Comparison of ENCODE assay signal across 26 cellular contexts in genomic region chr5:81021951-81022687, GRCh38.
DNase-seq lines count a peak whose midpoint lies in the region; ATAC-seq, FAIRE-seq and TF ChIP-seq lines count a peak whose summit lies in the region.
"Had no signal": no experiment of that assay in that cellular context is flagged by ENCODE, and none has a peak within 500 bp of the region (broad histone marks: within the 10 kb centered on the region; RNA-seq: fewer than 3 reads in every experiment).

No MANE protein-coding gene starts in this region.

- peak; percentile 55 for FAIRE-seq in bronchial epithelial cell (lab: Jason Lieb, UNC)
- FAIRE-seq: colon had no signal

- H3K36me3 Mint-ChIP-seq in activated naive CD4-positive, alpha-beta T cell treated with anti-CD3 and anti-CD28 coated beads, Interleukin-2, amount 50 U/mL, for 24 hours = peaks cover 2% of the 10 kb centered on the region
- H3K36me3 Mint-ChIP-seq in activated naive CD4-positive, alpha-beta T cell treated with anti-CD3 and anti-CD28 coated beads, Interleukin-2, amount 50 U/mL, for 72 hours = peaks cover 0 to 5% of the 10 kb centered on the region in 2 donors
- H3K36me3 Mint-ChIP-seq in CD8-positive, alpha-beta memory T cell = peaks cover 0 to 4% (median 1%) of the 10 kb centered on the region in 3 donors
- H3K36me3 Mint-ChIP-seq: naive B cell had no signal

- no peaks in the 10 kb centered on the region for H3K27me3 ChIP-seq in CD8-positive, alpha-beta memory T cell (ENCODE audit: insufficient read depth, low read length, poor library complexity, severe bottlenecking)
- H3K27me3 ChIP-seq in bronchial epithelial cell (ENCODE audit: control insufficient read depth, insufficient read depth, low read length) (peaks cover under 1% of the 10 kb centered on the region), trophoblast cell (ENCODE audit: insufficient read depth, low read length) (no peaks in the 10 kb centered on the region)
- H3K27me3 ChIP-seq: SJCRH30, suprapubic skin had no signal

- no peaks in the 10 kb centered on the region for H3K9me3 Mint-ChIP-seq in activated naive CD4-positive, alpha-beta T cell treated with anti-CD3 and anti-CD28 coated beads, Interleukin-2, amount 50 U/mL, for 24 hours
- peaks cover 0 to 4% of the 10 kb centered on the region in 2 donors for H3K9me3 Mint-ChIP-seq in activated naive CD4-positive, alpha-beta T cell treated with anti-CD3 and anti-CD28 coated beads, Interleukin-2, amount 50 U/mL, for 72 hours
- H3K9me3 Mint-ChIP-seq in CD8-positive, alpha-beta memory T cell = no peaks in the 10 kb centered on the region
- H3K9me3 Mint-ChIP-seq: activated naive CD4-positive, alpha-beta T cell treated with anti-CD3 and anti-CD28 coated beads for 36 hours; naive B cell had no signal

- peak overlapping the region; percentile 65 for H2AK5ac ChIP-seq in trophoblast cell (ENCODE audit: low read length)

- peak overlapping the region; percentile 17 for H3K4me3 Mint-ChIP-seq in activated naive CD4-positive, alpha-beta T cell treated with anti-CD3 and anti-CD28 coated beads, Interleukin-2, amount 50 U/mL, for 24 hours
- peak overlapping the region in 4 of 7 donors; percentile 8 to 62 (median 30) for H3K4me3 Mint-ChIP-seq in CD8-positive, alpha-beta memory T cell
- H3K4me3 Mint-ChIP-seq: activated naive CD4-positive, alpha-beta T cell treated with anti-CD3 and anti-CD28 coated beads for 36 hours had no signal

- TF ChIP-seq POLR2A in erythroblast (IDR thresholded peaks at IDR 0.05; ENCODE audit: low read length) = no peak

- WGBS in trophoblast cell (ENCODE audit: extremely low coverage, insufficient coverage, insufficient read length) = no CpG with 5 or more reads among the region's 10 CpGs

- H3K9ac ChIP-seq in trophoblast cell (ENCODE audit: low read length) = no peak overlapping the region

- H4K12ac ChIP-seq in trophoblast cell (ENCODE audit: low read depth, low read length) = no peak overlapping the region

- no peak overlapping the region for H2AFZ ChIP-seq in trophoblast cell (ENCODE audit: insufficient read depth, low read length, poor library complexity)

- H3K27ac Mint-ChIP-seq in activated naive CD4-positive, alpha-beta T cell treated with anti-CD3 and anti-CD28 coated beads, Interleukin-2, amount 50 U/mL, for 24 hours = peak overlapping the region; percentile 80
- H3K27ac Mint-ChIP-seq in activated naive CD4-positive, alpha-beta T cell treated with anti-CD3 and anti-CD28 coated beads, Interleukin-2, amount 50 U/mL, for 72 hours = no peak overlapping the region
- H3K27ac Mint-ChIP-seq in CD8-positive, alpha-beta memory T cell = peak overlapping the region in 7 of 8 donors; percentile 7 to 69 (median 28)
- H3K27ac Mint-ChIP-seq: activated naive CD4-positive, alpha-beta T cell treated with anti-CD3 and anti-CD28 coated beads for 36 hours; naive B cell had no signal

- H2BK12ac ChIP-seq in trophoblast cell (ENCODE audit: low read length) = peak overlapping the region; percentile 97

- ATAC-seq in activated naive CD4-positive, alpha-beta T cell treated with anti-CD3 and anti-CD28 coated beads, Interleukin-2, amount 50 U/mL, for 72 hours = no peak
- ATAC-seq: Panc1, sciatic nerve had no signal

- H3K27me3 Mint-ChIP-seq in activated naive CD4-positive, alpha-beta T cell treated with anti-CD3 and anti-CD28 coated beads, Interleukin-2, amount 50 U/mL, for 24 hours = no peaks in the 10 kb centered on the region
- H3K27me3 Mint-ChIP-seq in CD8-positive, alpha-beta memory T cell = peaks cover 0 to 4% of the 10 kb centered on the region in 2 donors

- CTCF ChIA-PET in CD8-positive, alpha-beta memory T cell (lab: Charles Lee) = no interaction called here

- H3K23ac ChIP-seq in trophoblast cell (ENCODE audit: low read length) = no peak overlapping the region

- H3K14ac ChIP-seq in trophoblast cell (ENCODE audit: low read length) = peak overlapping the region; percentile 93

- DNase-seq in activated naive CD4-positive, alpha-beta T cell treated with anti-CD3 and anti-CD28 coated beads, Interleukin-2, amount 50 U/mL, for 72 hours (ENCODE audit: low spot score in 2 of 2) = no peak
- no peak for DNase-seq in CD8-positive, alpha-beta memory T cell
- DNase-seq in bronchial epithelial cell (ENCODE audit: low read depth) = no peak
- DNase-seq in trophoblast cell = peak; percentile 90 to 95
- no peak for DNase-seq in activated CD4-positive, CD25-positive, alpha-beta regulatory T cell treated with anti-CD3 and anti-CD28 coated beads, Interleukin-2, amount 50 U/mL, for 72 hours
- no peak for DNase-seq in RKO (ENCODE audit: low spot score)
- DNase-seq in erythroblast (lab: John Stamatoyannopoulos, UW) = no peak
- DNase-seq: activated CD4-positive, CD25-positive, alpha-beta regulatory T cell; activated naive CD4-positive, alpha-beta T cell treated with anti-CD3 and anti-CD28 coated beads for 36 hours; anterior cingulate cortex; DMS79 treated with DMSO at 0.1 percent for 48 hours; midbrain; naive B cell; NCI-H446; NCI-H774; SJCRH30; stimulated activated CD4-positive, alpha-beta T cell treated with anti-CD3 and anti-CD28 coated beads, Interleukin-4, amount 100 ng/mL, for 24 hours; SW 1271; T1000 had no signal

- H3K4me2 ChIP-seq in trophoblast cell (ENCODE audit: low read length) = peak overlapping the region; percentile 0

- peak overlapping the region; percentile 99 for H4K91ac ChIP-seq in trophoblast cell (ENCODE audit: low read depth, low read length)

- H2BK5ac ChIP-seq in trophoblast cell (ENCODE audit: low read depth, low read length, poor library complexity) = peak overlapping the region; percentile 74

- TF ChIP-seq CTCF in bronchial epithelial cell (IDR thresholded peaks at IDR 0.05; ENCODE audit: insufficient read depth, low read length, severe bottlenecking) = no peak

- H3K4ac ChIP-seq in trophoblast cell (ENCODE audit: low read depth, low read length) = peak overlapping the region; percentile 22

- peaks cover 23% of the 10 kb centered on the region for H3K79me2 ChIP-seq in trophoblast cell (ENCODE audit: control insufficient read depth, insufficient read depth, low read length, poor library complexity)

- peak overlapping the region; percentile 96 for H3K18ac ChIP-seq in trophoblast cell (ENCODE audit: low read length)

- H4K8ac ChIP-seq in trophoblast cell (ENCODE audit: low read depth, low read length) = peak overlapping the region; percentile 86

- peaks cover 50% of the 10 kb centered on the region for H3K4me1 ChIP-seq in CD8-positive, alpha-beta memory T cell (ENCODE audit: insufficient read depth, low read length)
- H3K4me1 ChIP-seq in trophoblast cell (ENCODE audit: control insufficient read depth in 1 of 2, insufficient read depth in 2 of 2, low read length in 2 of 2) = peaks cover 44 to 49% of the 10 kb centered on the region in 2 experiments
- H3K4me1 ChIP-seq: suprapubic skin had no signal

- H2BK120ac ChIP-seq in trophoblast cell (ENCODE audit: insufficient read depth, low read length, poor library complexity) = peak overlapping the region; percentile 87

- H3K27ac ChIP-seq in CD8-positive, alpha-beta memory T cell (ENCODE audit: low read depth, low read length) = no peak overlapping the region
- H3K27ac ChIP-seq in trophoblast cell (ENCODE audit: low read depth, low read length) = peak overlapping the region; percentile 88
- H3K27ac ChIP-seq: C4-2B, neutrophil, SJCRH30, suprapubic skin had no signal

- POLR2A ChIA-PET in CD8-positive, alpha-beta memory T cell (lab: Charles Lee) = no interaction called here

- no peaks in the 10 kb centered on the region for H3K36me3 ChIP-seq in CD8-positive, alpha-beta memory T cell (ENCODE audit: insufficient read depth, low read length)
- H3K36me3 ChIP-seq in bronchial epithelial cell (ENCODE audit: control insufficient read depth, insufficient read depth, low read length) = no peaks in the 10 kb centered on the region
- peaks cover 4 to 9% of the 10 kb centered on the region in 2 experiments for H3K36me3 ChIP-seq in trophoblast cell (ENCODE audit: control insufficient read depth in 1 of 2, insufficient read depth in 2 of 2, low read length in 2 of 2)
- H3K36me3 ChIP-seq: neutrophil, SJCRH30, suprapubic skin had no signal

- H3K79me1 ChIP-seq in trophoblast cell (ENCODE audit: low read length) = peaks cover 36% of the 10 kb centered on the region

- no peaks in the 10 kb centered on the region for H3K9me3 ChIP-seq in CD8-positive, alpha-beta memory T cell (ENCODE audit: low read length)
- H3K9me3 ChIP-seq in trophoblast cell (ENCODE audit: insufficient read depth, low read depth, low read length) = no peaks in the 10 kb centered on the region
- H3K9me3 ChIP-seq: neutrophil, SJCRH30, suprapubic skin had no signal

- H3K4me3 ChIP-seq in CD8-positive, alpha-beta memory T cell (ENCODE audit: low read length) = no peak overlapping the region
- H3K4me3 ChIP-seq in bronchial epithelial cell (ENCODE audit: low read depth, low read length) (no peak overlapping the region), trophoblast cell (ENCODE audit: low read depth, low read length) (no peak overlapping the region)
- H3K4me3 ChIP-seq: SJCRH30, suprapubic skin had no signal

- H3K4me1 Mint-ChIP-seq in activated naive CD4-positive, alpha-beta T cell treated with anti-CD3 and anti-CD28 coated beads, Interleukin-2, amount 50 U/mL, for 24 hours = peaks cover 94% of the 10 kb centered on the region
- peaks cover 62 to 84% (median 81%) of the 10 kb centered on the region in 3 donors for H3K4me1 Mint-ChIP-seq in CD8-positive, alpha-beta memory T cell
- H3K4me1 Mint-ChIP-seq: naive B cell had no signal

Comparison
In these comparisons a context has a peak if more than half of its experiments do, and no peak if none do; other contexts are left out.
1. H3K27ac Mint-ChIP-seq: peak in activated naive CD4-positive, alpha-beta T cell treated with anti-CD3 and anti-CD28 coated beads, Interleukin-2, amount 50 U/mL, for 24 hours (single experiment) and CD8-positive, alpha-beta memory T cell (7 of 8); none in activated naive CD4-positive, alpha-beta T cell treated with anti-CD3 and anti-CD28 coated beads, Interleukin-2, amount 50 U/mL, for 72 hours (0 of 2).
2. DNase-seq: peak in trophoblast cell (2 of 2); none in activated naive CD4-positive, alpha-beta T cell treated with anti-CD3 and anti-CD28 coated beads, Interleukin-2, amount 50 U/mL, for 72 hours (0 of 2), CD8-positive, alpha-beta memory T cell (0 of 5), bronchial epithelial cell (single experiment), activated CD4-positive, CD25-positive, alpha-beta regulatory T cell treated with anti-CD3 and anti-CD28 coated beads, Interleukin-2, amount 50 U/mL, for 72 hours (single experiment), RKO (single experiment) and erythroblast (0 of 2).